ENCODE assay signal across 8 cellular contexts in the genomic region with DNA sequence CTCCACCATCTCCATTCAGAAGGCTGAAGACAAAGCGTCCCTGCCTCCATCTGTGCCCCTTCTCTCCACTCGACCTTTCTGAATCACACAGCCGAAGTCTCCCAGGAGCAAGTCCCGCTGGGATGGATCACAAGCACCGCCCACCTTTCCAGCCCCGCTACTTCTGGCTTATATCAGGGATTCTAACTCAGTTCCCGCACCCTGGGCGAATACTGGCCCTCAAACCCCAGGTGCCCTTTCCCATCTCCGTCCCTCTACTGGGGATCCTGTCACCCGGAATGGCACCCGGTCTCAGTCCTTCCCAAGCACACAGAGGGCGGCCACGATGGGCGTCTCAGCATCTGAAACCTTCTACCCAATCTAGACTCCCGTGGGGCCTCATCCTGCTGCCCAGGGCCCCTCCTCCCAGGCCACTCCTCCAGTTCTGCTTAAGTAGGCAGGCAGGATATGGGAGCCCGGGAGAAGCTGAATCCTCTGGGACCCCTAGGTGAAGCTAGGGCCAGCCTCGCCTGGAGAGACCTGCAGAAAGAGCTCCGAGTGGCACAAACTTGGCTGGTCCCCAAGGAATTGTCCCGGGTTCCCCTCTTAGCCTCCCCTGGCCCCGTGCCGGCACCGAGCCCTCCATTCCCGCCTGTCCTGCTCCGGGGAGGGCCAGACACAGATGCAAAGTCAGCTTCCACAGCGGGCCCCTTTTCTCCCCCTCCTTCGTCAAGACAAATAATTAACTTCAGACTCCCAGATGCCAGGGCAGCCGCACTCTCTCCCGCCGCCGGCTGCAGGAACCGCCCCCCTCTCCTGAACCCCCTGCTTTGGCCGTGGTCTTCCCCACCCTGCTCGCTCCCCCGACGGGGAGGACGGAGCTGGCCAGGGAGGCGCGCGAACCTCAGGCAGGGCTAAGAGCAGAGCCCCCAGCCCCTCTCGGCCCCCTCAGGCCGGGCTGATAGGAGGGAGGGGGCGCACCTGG. TPM values are rescaled to one million over a fixed set of nuclear protein-coding genes. Genes with fewer than 3 reads are reported as not detected.
DNase-seq lines count a peak whose midpoint lies in the region; ATAC-seq and TF ChIP-seq lines count a peak whose summit lies in the region.

No MANE protein-coding gene starts in this region.

- H3K4me1 Mint-ChIP-seq in mesothelial cell of epicardium: peaks cover 25% of the 10 kb centered on the region

- no peaks in the 10 kb centered on the region for H3K36me3 Mint-ChIP-seq in mesothelial cell of epicardium

- DNase-seq in AG08395 (ENCODE audit: low spot score) (peak; percentile 65), NCI-H146 treated with DMSO at 0.1 percent for 48 hours (lab: John Stamatoyannopoulos, UW; ENCODE audit: unreplicated experiment) (peak; percentile 55), epithelial cell of esophagus (ENCODE audit: low read depth) (peak; percentile 58), mesothelial cell of epicardium (ENCODE audit: low spot score in 2 of 2, unreplicated experiment in 2 of 2) (peak in 1 of 2 experiments; percentile 57), HUDEP-2 (lab: John Stamatoyannopoulos, UW; ENCODE audit: unreplicated experiment in 76 of 76) (no peak)

- ATAC-seq in HG03565 (IDR thresholded peaks at IDR 0.05; ENCODE audit: unreplicated experiment): no peak
- no peak for ATAC-seq in HG03108 (IDR thresholded peaks at IDR 0.05; ENCODE audit: unreplicated experiment)
- no peak for ATAC-seq in GM19467 (IDR thresholded peaks at IDR 0.05; ENCODE audit: unreplicated experiment)

- peak overlapping the region; percentile 79 for H3K4me3 Mint-ChIP-seq in mesothelial cell of epicardium

- peak overlapping the region; percentile 49 for H3K27ac Mint-ChIP-seq in mesothelial cell of epicardium

- TF ChIP-seq CTCF in epithelial cell of esophagus (IDR thresholded peaks at IDR 0.05; ENCODE audit: insufficient read depth, low read depth, low read length, missing control alignments) (no peak), mesothelial cell of epicardium (IDR thresholded peaks at IDR 0.05; ENCODE audit: unreplicated experiment) (no peak)

- peak overlapping the region; percentile 29 for H3K4me3 ChIP-seq in epithelial cell of esophagus (ENCODE audit: low read length)

- no peaks in the 10 kb centered on the region for H3K9me3 Mint-ChIP-seq in mesothelial cell of epicardium

- H3K27me3 Mint-ChIP-seq in mesothelial cell of epicardium (ENCODE audit: low read depth): peaks cover 60% of the 10 kb centered on the region

RNA-seq across cellular contexts. Expression of a gene that starts 0.6 kb away (rescaled TPM):
- 19.8 to 23.7 TPM (median 22.5 TPM) in 3 replicates for total RNA-seq in mesothelial cell of epicardium

RNA-seq across cellular contexts. Expression of a gene that starts 27.8 kb away (rescaled TPM):
- total RNA-seq in mesothelial cell of epicardium: 0.51 to 0.90 TPM (median 0.56 TPM) in 3 replicates

RNA-seq across cellular contexts. Expression of a gene that starts 47.2 kb away (rescaled TPM):
- total RNA-seq in mesothelial cell of epicardium: 122 to 123 TPM (median 122 TPM) in 3 replicates

Comparison
In these comparisons a context has a peak if more than half of its experiments do, and no peak if none do; other contexts are left out.
1. DNase-seq: peak in AG08395 (single experiment), NCI-H146 treated with DMSO at 0.1 percent for 48 hours (single experiment) and epithelial cell of esophagus (single experiment); none in HUDEP-2 (0 of 76).